In genomic region chr15:92400573-92400972, GRCh38 we compare ENCODE assay signal across 1 cellular context.
TF ChIP-seq lines count a peak whose summit lies in the region.

No MANE protein-coding gene starts in this region.

TF ChIP-seq in GM23338, 12 proteins besides CTCF, POLR2A, EP300 and RAD21 (continued from another document):
- TF ChIP-seq ETS1 (IDR thresholded peaks at IDR 0.05) = no peak
